Comparison of ENCODE assay signal across 21 cellular contexts in genomic region chr3:122088519-122088918, GRCh38.
"Had no signal": no experiment of that assay in that cellular context is flagged by ENCODE, and none has a peak within 500 bp of the region (broad histone marks: within the 10 kb centered on the region; RNA-seq: fewer than 3 reads in every experiment).

No MANE protein-coding gene starts in this region.

- H3K4me3 ChIP-seq: body of pancreas, esophagus squamous epithelium, heart right ventricle, lower lobe of right lung, upper lobe of left lung had no signal

- H3K4me1 ChIP-seq: body of pancreas, upper lobe of left lung had no signal

- FAIRE-seq: colon, endometrium, small intestine had no signal

- H3K9me3 ChIP-seq: body of pancreas, esophagus squamous epithelium, heart right ventricle, lower lobe of right lung, upper lobe of left lung had no signal

- DNase-seq: activated CD4-positive, alpha-beta T cell treated with anti-CD3 and anti-CD28 coated beads for 4 hours; activated CD4-positive, alpha-beta T cell treated with anti-CD3 and anti-CD28 coated beads, Interleukin-2, amount 50 U/mL, for 4 hours; activated CD4-positive, CD25-positive, alpha-beta regulatory T cell; activated effector memory CD4-positive, alpha-beta T cell treated with Interleukin-2 at 50 U/mL for 16 hours; activated naive CD4-positive, alpha-beta T cell treated with Interleukin-2 at 50 U/mL for 16 hours; anterior cingulate cortex; body of pancreas; effector CD8-positive, alpha-beta T cell; esophagus squamous epithelium; foreskin melanocyte; heart right ventricle; lower lobe of right lung; mesendoderm; small intestine; stimulated activated CD4-positive, alpha-beta T cell treated with anti-CD3 and anti-CD28 coated beads, Interleukin-4, amount 100 ng/mL, for 24 hours; stimulated activated naive CD8-positive, alpha-beta T cell treated with anti-CD3 and anti-CD28 coated beads, Interleukin-15, amount 100 ng/mL, for 72 hours; substantia nigra; upper lobe of left lung had no signal

- H3K36me3 ChIP-seq: esophagus squamous epithelium, lower lobe of right lung, upper lobe of left lung had no signal

- H3K27ac ChIP-seq: body of pancreas, epithelial cell of prostate, esophagus squamous epithelium, lower lobe of right lung, upper lobe of left lung had no signal

- H3K27me3 ChIP-seq: body of pancreas, esophagus squamous epithelium, upper lobe of left lung had no signal
